In genomic region chr11:19226378-19227195, GRCh38 we compare ENCODE assay signal across 1 cellular context.
TF ChIP-seq lines count a peak whose summit lies in the region.

No MANE protein-coding gene starts in this region.

TF ChIP-seq in SK-N-SH treated with all-trans-retinoic acid at 6 μM for 48 hours, 23 proteins besides CTCF, POLR2A, EP300 and RAD21 (continued from another document):
- TF ChIP-seq PPARA (CRISPR knock-in tag; IDR thresholded peaks at IDR 0.05; ENCODE audit: borderline replicate concordance): no peak
